8 cellular contexts compared by ENCODE assay signal in the genomic region with DNA sequence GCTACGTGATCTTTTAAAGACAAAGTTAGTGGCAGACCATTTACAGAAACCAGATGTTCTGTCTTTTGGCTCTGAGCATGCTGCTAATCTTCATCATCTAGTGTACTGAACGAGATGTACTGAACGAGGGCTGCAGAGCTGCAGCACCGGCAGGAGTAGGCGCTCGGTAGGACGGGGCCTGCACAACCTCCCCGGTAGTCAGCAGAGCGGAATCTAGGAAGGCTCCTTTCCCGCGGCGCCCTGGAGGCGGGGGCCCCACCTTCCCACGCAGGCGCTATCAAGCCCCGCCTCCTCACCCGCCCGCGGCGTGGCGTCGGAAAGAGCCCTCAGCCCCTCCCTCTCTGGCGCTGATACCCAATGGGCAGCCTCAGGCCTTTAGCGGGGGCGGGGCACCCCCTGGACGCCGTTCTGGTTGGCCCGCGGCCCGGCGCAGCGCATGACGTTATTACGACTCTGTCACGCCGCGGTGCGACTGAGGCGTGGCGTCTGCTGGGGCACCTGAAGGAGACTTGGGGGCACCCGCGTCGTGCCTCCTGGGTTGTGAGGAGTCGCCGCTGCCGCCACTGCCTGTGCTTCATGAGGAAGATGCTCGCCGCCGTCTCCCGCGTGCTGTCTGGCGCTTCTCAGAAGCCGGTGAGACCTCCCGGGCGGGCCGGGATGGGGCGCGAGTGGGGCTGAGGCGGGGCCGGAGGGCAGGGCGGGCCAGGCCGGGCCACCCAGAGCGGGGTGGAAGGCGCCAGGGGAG. TPM values are rescaled to one million over a fixed set of nuclear protein-coding genes. Genes with fewer than 3 reads are reported as not detected.
DNase-seq lines count a peak whose midpoint lies in the region; ATAC-seq and TF ChIP-seq lines count a peak whose summit lies in the region.

A gene (plus strand): TSS at position 466 of the 745 bp plus-strand sequence. CDS start 111 bp downstream, at position 577.

- H2AFZ ChIP-seq in osteoblast (ENCODE audit: low read length), result peak within 1 kb of the TSS; percentile 76

- no peaks in the 10 kb centered on the region for H4K20me1 ChIP-seq in osteoblast (ENCODE audit: insufficient read depth, low read length)

- H3K9me3 Mint-ChIP-seq in activated naive CD8-positive, alpha-beta T cell (ENCODE audit: low read depth), result no peaks in the 10 kb centered on the region

- no peaks in the 10 kb centered on the region for H3K27me3 ChIP-seq in osteoblast (ENCODE audit: insufficient read depth, low read length)
- H3K27me3 ChIP-seq in thoracic aorta (replicated peaks; ENCODE audit: insufficient read depth), result no peaks in the 10 kb centered on the region

- H3K36me3 ChIP-seq in osteoblast (ENCODE audit: insufficient read depth, low read length) (no peaks in the 10 kb centered on the region), thoracic aorta (no peaks in the 10 kb centered on the region)

- H3K9me3 ChIP-seq in osteoblast (ENCODE audit: low read depth, low read length), result no peaks in the 10 kb centered on the region
- no peaks in the 10 kb centered on the region for H3K9me3 ChIP-seq in thoracic aorta

- peaks cover 20% of the 10 kb centered on the region for H3K4me1 Mint-ChIP-seq in activated naive CD8-positive, alpha-beta T cell (ENCODE audit: low read depth)

- peak within 1 kb of the TSS; percentile 69 for H3K27ac ChIP-seq in osteoblast (ENCODE audit: low read depth, low read length)
- H3K27ac ChIP-seq in thoracic aorta, result peak within 1 kb of the TSS; percentile 79

- H3K36me3 Mint-ChIP-seq in activated naive CD8-positive, alpha-beta T cell, result no peaks in the 10 kb centered on the region

- peaks cover 31% of the 10 kb centered on the region for H3K79me2 ChIP-seq in osteoblast (ENCODE audit: insufficient read depth, low read length)

- H3K4me3 Mint-ChIP-seq in activated naive CD8-positive, alpha-beta T cell, result peak within 1 kb of the TSS; percentile 88

- H3K27me3 Mint-ChIP-seq in activated naive CD8-positive, alpha-beta T cell, result no peaks in the 10 kb centered on the region

- H3K4me3 ChIP-seq in osteoblast (ENCODE audit: insufficient read depth, low read length) (peak within 1 kb of the TSS; percentile 80), thoracic aorta (peak within 1 kb of the TSS; percentile 81)

- peak within 1 kb of the TSS; percentile 87 for H3K27ac Mint-ChIP-seq in activated naive CD8-positive, alpha-beta T cell

- ATAC-seq in HG02623 (IDR thresholded peaks at IDR 0.05; ENCODE audit: unreplicated experiment) (peak; percentile 99), thoracic aorta (ENCODE audit: insufficient number of reproducible peaks, low FRiP score, low read depth) (peak; percentile 89)

- TF ChIP-seq CTCF in GM10248 (IDR thresholded peaks at IDR 0.05; ENCODE audit: control extremely low read depth, extremely low read depth, low read depth, missing control alignments) (no peak), osteoblast (IDR thresholded peaks at IDR 0.05; ENCODE audit: extremely low read depth, low read depth, low read length) (no peak), thoracic aorta (IDR thresholded peaks at IDR 0.05) (no peak)

- peak within 1 kb of the TSS; percentile 82 for H3K4me2 ChIP-seq in osteoblast (ENCODE audit: insufficient read depth, low read length)

- DNase-seq in GM10248 (ENCODE audit: extremely low spot score) (peak; percentile 90), NCI-H1105 (lab: John Stamatoyannopoulos, UW) (peak; percentile 90), SKM-1 treated with dmso at 0.1 percent for 144 hours (lab: John Stamatoyannopoulos, UW; ENCODE audit: unreplicated experiment) (peak; percentile 80), glomerular endothelial cell (ENCODE audit: extremely low read depth, low read depth, low spot score) (no peak), osteoblast (ENCODE audit: insufficient read length, low spot score, missing footprints) (peak; percentile 94), thoracic aorta (ENCODE audit: low spot score) (peak; percentile 54)

- peaks cover 5% of the 10 kb centered on the region for H3K4me1 ChIP-seq in osteoblast (ENCODE audit: insufficient read depth, low read length)
- peaks cover 0 to 7% of the 10 kb centered on the region in 2 donors for H3K4me1 ChIP-seq in thoracic aorta (ENCODE audit: control insufficient read depth in 1 of 2, low read depth in 2 of 2)

- POLR2A ChIA-PET in GM10248 (lab: Yijun Ruan, JAX), result no interaction called here

- CTCF ChIA-PET in GM10248 (lab: Yijun Ruan, JAX), result interaction anchor here (1.8 kb wide), 1 partner anchor 10 kb away, joined by 9 read pairs; no protein-coding TSS in a partner anchor

RNA-seq across cellular contexts. Expression of the gene that starts here (rescaled TPM):
- total RNA-seq in glomerular endothelial cell (61.2 and 74.1 TPM in 2 replicates), osteoblast (26.4 and 35.7 TPM in 2 replicates), thoracic aorta (100 to 1,000 TPM in 1 of 2 donors, 10 to 100 TPM in 1; 47.8 to 102 TPM)
